Comparison of ENCODE assay signal across 1 cellular context in the genomic region with DNA sequence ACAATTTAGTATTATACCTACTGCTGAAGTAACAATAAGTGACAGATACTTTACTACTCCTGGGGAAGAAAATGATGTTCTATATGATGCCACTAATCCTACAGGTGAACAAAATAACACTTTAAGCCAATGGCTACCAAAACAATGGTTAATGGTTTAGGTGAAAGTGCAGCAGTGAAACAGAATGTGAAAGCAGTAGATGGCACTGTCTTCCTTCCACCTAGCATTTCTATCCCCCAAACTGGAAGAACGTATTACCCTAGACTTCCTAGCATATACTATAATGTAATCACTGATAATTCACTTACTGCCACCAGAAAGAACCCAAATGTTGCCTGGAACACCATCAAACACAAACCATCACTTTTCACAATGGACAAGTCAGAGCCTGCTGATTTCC.
TF ChIP-seq lines count a peak whose summit lies in the region.

No MANE protein-coding gene starts in this region.

TF ChIP-seq in GM23338, 12 proteins besides CTCF, POLR2A, EP300 and RAD21:
- TF ChIP-seq ZNF114 (CRISPR knock-in tag; IDR thresholded peaks at IDR 0.05), result no peak
- TF ChIP-seq EZH2phosphoT487 (IDR thresholded peaks at IDR 0.05; ENCODE audit: unreplicated experiment), result no peak
- TF ChIP-seq, protein P1, sequence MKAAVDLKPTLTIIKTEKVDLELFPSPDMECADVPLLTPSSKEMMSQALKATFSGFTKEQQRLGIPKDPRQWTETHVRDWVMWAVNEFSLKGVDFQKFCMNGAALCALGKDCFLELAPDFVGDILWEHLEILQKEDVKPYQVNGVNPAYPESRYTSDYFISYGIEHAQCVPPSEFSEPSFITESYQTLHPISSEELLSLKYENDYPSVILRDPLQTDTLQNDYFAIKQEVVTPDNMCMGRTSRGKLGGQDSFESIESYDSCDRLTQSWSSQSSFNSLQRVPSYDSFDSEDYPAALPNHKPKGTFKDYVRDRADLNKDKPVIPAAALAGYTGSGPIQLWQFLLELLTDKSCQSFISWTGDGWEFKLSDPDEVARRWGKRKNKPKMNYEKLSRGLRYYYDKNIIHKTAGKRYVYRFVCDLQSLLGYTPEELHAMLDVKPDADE (IDR thresholded peaks at IDR 0.05), result no peak
- TF ChIP-seq, protein P2, sequence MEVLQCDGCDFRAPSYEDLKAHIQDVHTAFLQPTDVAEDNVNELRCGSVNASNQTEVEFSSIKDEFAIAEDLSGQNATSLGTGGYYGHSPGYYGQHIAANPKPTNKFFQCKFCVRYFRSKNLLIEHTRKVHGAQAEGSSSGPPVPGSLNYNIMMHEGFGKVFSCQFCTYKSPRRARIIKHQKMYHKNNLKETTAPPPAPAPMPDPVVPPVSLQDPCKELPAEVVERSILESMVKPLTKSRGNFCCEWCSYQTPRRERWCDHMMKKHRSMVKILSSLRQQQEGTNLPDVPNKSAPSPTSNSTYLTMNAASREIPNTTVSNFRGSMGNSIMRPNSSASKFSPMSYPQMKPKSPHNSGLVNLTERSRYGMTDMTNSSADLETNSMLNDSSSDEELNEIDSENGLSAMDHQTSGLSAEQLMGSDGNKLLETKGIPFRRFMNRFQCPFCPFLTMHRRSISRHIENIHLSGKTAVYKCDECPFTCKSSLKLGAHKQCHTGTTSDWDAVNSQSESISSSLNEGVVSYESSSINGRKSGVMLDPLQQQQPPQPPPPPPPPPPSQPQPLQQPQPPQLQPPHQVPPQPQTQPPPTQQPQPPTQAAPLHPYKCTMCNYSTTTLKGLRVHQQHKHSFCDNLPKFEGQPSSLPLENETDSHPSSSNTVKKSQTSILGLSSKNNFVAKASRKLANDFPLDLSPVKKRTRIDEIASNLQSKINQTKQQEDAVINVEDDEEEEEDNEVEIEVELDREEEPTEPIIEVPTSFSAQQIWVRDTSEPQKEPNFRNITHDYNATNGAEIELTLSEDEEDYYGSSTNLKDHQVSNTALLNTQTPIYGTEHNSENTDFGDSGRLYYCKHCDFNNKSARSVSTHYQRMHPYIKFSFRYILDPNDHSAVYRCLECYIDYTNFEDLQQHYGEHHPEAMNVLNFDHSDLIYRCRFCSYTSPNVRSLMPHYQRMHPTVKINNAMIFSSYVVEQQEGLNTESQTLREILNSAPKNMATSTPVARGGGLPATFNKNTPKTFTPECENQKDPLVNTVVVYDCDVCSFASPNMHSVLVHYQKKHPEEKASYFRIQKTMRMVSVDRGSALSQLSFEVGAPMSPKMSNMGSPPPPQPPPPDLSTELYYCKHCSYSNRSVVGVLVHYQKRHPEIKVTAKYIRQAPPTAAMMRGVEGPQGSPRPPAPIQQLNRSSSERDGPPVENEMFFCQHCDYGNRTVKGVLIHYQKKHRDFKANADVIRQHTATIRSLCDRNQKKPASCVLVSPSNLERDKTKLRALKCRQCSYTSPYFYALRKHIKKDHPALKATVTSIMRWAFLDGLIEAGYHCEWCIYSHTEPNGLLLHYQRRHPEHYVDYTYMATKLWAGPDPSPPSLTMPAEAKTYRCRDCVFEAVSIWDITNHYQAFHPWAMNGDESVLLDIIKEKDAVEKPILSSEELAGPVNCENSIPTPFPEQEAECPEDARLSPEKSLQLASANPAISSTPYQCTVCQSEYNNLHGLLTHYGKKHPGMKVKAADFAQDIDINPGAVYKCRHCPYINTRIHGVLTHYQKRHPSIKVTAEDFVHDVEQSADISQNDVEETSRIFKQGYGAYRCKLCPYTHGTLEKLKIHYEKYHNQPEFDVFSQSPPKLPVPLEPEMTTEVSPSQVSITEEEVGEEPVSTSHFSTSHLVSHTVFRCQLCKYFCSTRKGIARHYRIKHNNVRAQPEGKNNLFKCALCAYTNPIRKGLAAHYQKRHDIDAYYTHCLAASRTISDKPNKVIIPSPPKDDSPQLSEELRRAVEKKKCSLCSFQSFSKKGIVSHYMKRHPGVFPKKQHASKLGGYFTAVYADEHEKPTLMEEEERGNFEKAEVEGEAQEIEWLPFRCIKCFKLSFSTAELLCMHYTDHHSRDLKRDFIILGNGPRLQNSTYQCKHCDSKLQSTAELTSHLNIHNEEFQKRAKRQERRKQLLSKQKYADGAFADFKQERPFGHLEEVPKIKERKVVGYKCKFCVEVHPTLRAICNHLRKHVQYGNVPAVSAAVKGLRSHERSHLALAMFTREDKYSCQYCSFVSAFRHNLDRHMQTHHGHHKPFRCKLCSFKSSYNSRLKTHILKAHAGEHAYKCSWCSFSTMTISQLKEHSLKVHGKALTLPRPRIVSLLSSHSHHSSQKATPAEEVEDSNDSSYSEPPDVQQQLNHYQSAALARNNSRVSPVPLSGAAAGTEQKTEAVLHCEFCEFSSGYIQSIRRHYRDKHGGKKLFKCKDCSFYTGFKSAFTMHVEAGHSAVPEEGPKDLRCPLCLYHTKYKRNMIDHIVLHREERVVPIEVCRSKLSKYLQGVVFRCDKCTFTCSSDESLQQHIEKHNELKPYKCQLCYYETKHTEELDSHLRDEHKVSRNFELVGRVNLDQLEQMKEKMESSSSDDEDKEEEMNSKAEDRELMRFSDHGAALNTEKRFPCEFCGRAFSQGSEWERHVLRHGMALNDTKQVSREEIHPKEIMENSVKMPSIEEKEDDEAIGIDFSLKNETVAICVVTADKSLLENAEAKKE (CRISPR knock-in tag; IDR thresholded peaks at IDR 0.05), result no peak
- no peak for TF ChIP-seq NANOG (IDR thresholded peaks at IDR 0.05; ENCODE audit: borderline replicate concordance)
- no peak for TF ChIP-seq ZNF331 (CRISPR knock-in tag; IDR thresholded peaks at IDR 0.05; ENCODE audit: low read depth)
- TF ChIP-seq POLR2AphosphoS5 (IDR thresholded peaks at IDR 0.05; ENCODE audit: low read depth), result no peak
- TF ChIP-seq, protein P3, sequence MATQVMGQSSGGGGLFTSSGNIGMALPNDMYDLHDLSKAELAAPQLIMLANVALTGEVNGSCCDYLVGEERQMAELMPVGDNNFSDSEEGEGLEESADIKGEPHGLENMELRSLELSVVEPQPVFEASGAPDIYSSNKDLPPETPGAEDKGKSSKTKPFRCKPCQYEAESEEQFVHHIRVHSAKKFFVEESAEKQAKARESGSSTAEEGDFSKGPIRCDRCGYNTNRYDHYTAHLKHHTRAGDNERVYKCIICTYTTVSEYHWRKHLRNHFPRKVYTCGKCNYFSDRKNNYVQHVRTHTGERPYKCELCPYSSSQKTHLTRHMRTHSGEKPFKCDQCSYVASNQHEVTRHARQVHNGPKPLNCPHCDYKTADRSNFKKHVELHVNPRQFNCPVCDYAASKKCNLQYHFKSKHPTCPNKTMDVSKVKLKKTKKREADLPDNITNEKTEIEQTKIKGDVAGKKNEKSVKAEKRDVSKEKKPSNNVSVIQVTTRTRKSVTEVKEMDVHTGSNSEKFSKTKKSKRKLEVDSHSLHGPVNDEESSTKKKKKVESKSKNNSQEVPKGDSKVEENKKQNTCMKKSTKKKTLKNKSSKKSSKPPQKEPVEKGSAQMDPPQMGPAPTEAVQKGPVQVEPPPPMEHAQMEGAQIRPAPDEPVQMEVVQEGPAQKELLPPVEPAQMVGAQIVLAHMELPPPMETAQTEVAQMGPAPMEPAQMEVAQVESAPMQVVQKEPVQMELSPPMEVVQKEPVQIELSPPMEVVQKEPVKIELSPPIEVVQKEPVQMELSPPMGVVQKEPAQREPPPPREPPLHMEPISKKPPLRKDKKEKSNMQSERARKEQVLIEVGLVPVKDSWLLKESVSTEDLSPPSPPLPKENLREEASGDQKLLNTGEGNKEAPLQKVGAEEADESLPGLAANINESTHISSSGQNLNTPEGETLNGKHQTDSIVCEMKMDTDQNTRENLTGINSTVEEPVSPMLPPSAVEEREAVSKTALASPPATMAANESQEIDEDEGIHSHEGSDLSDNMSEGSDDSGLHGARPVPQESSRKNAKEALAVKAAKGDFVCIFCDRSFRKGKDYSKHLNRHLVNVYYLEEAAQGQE (IDR thresholded peaks at IDR 0.05; ENCODE audit: unreplicated experiment), result no peak
- TF ChIP-seq JUNB (IDR thresholded peaks at IDR 0.05; ENCODE audit: unreplicated experiment), result no peak
- no peak for TF ChIP-seq CREB1 (CRISPR knock-in tag; IDR thresholded peaks at IDR 0.05; ENCODE audit: low read depth)
- no peak for TF ChIP-seq STAT1 (IDR thresholded peaks at IDR 0.05; ENCODE audit: unreplicated experiment)
- TF ChIP-seq EZH2 (IDR thresholded peaks at IDR 0.05; ENCODE audit: low read depth, unreplicated experiment), result no peak
